ENCODE assay signal across 1 cellular context in genomic region chr10:103241262-103242011, GRCh38.
TF ChIP-seq lines count a peak whose summit lies in the region.

No MANE protein-coding gene starts in this region.

TF ChIP-seq in HepG2, 621 proteins besides CTCF, POLR2A, EP300 and RAD21:
- TF ChIP-seq PHF20 (CRISPR knock-in tag; IDR thresholded peaks at IDR 0.05) (no peak), ZNF501 (CRISPR knock-in tag; IDR thresholded peaks at IDR 0.05) (0 out of 2 replicates have a peak, but pooled peaks have one; percentile 32), GATA4 (IDR thresholded peaks at IDR 0.05; ENCODE audit: borderline replicate concordance, low read depth) (no peak), SP1 (IDR thresholded peaks at IDR 0.05) (no peak), SP1 (CRISPR knock-in tag; IDR thresholded peaks at IDR 0.05) (no peak), ZNF687 (CRISPR knock-in tag; IDR thresholded peaks at IDR 0.05) (peak; percentile 43; the same call in 1 of the 2 replicates), MAFK (conservative IDR thresholded peaks at IDR 0.05 in 1 of 2, IDR thresholded peaks at IDR 0.05 in 1 of 2; ENCODE audit: low read length in 2 of 2) (peak; percentile 53 to 71; a peak in 3 of 4 replicates), ZNF224 (CRISPR knock-in tag; IDR thresholded peaks at IDR 0.05) (no peak), SMARCC2 (IDR thresholded peaks at IDR 0.05) (no peak), XRCC5 (optimal IDR thresholded peaks at IDR 0.05; ENCODE audit: low read length) (peak; percentile 17), FLYWCH1 (CRISPR knock-in tag; IDR thresholded peaks at IDR 0.05) (no peak), ZNF550 (CRISPR knock-in tag; IDR thresholded peaks at IDR 0.05; ENCODE audit: borderline replicate concordance) (no peak), FOXK2 (IDR thresholded peaks at IDR 0.05) (no peak), NFE2 (CRISPR knock-in tag; IDR thresholded peaks at IDR 0.05) (peak; percentile 76; the same call in 1 of the 2 replicates), ZFYVE20 (CRISPR knock-in tag; IDR thresholded peaks at IDR 0.05; ENCODE audit: borderline replicate concordance, low read depth) (no peak), SMYD3 (CRISPR knock-in tag; IDR thresholded peaks at IDR 0.05) (no peak), ZNF777 (CRISPR knock-in tag; IDR thresholded peaks at IDR 0.05) (no peak), CCAR2 (optimal IDR thresholded peaks at IDR 0.05; ENCODE audit: low read depth, low read length) (no peak), MAFG (CRISPR knock-in tag; IDR thresholded peaks at IDR 0.05) (peak; percentile 67; the same call in 1 of the 2 replicates), ZNF737 (CRISPR knock-in tag; IDR thresholded peaks at IDR 0.05; ENCODE audit: borderline replicate concordance) (no peak), ZBTB26 (CRISPR knock-in tag; IDR thresholded peaks at IDR 0.05; ENCODE audit: borderline replicate concordance) (no peak), MAFF (IDR thresholded peaks at IDR 0.05; ENCODE audit: low read depth, low read length) (peak; percentile 57), TCF7 (IDR thresholded peaks at IDR 0.05; ENCODE audit: low read depth) (no peak), ZSCAN5A (CRISPR knock-in tag; IDR thresholded peaks at IDR 0.05; ENCODE audit: borderline replicate concordance) (no peak), SALL1 (CRISPR knock-in tag; IDR thresholded peaks at IDR 0.05) (peak; percentile 30; the same call in 1 of the 2 replicates), ZNF570 (CRISPR knock-in tag; IDR thresholded peaks at IDR 0.05; ENCODE audit: borderline replicate concordance) (no peak), AGO2 (optimal IDR thresholded peaks at IDR 0.05; ENCODE audit: low read depth, low read length) (no peak), PLRG1 (conservative IDR thresholded peaks at IDR 0.05) (no peak), TSC22D2 (CRISPR knock-in tag; IDR thresholded peaks at IDR 0.05; ENCODE audit: borderline replicate concordance) (no peak), HNF4A (CRISPR knock-in tag; IDR thresholded peaks at IDR 0.05) (peak; percentile 12; the same call in 1 of the 2 replicates), NFE2L2 (IDR thresholded peaks at IDR 0.05; ENCODE audit: low read length) (peak; percentile 81), ZBTB49 (CRISPR knock-in tag; IDR thresholded peaks at IDR 0.05; ENCODE audit: borderline replicate concordance) (no peak), GABPB1 (CRISPR knock-in tag; IDR thresholded peaks at IDR 0.05) (no peak), RFX1 (IDR thresholded peaks at IDR 0.05) (no peak), SOX13 (IDR thresholded peaks at IDR 0.05) (no peak), SOX13 (CRISPR knock-in tag; conservative IDR thresholded peaks at IDR 0.05 in 1 of 2, IDR thresholded peaks at IDR 0.05 in 1 of 2) (peak in 1 of 2 experiments; percentile 22; a peak in 1 of 4 replicates), NFE2L1 (CRISPR knock-in tag; IDR thresholded peaks at IDR 0.05; ENCODE audit: borderline replicate concordance) (0 out of 2 replicates have a peak, but pooled peaks have one; percentile 17), CEBPG (CRISPR knock-in tag; IDR thresholded peaks at IDR 0.05) (no peak), ZNF253 (CRISPR knock-in tag; IDR thresholded peaks at IDR 0.05; ENCODE audit: borderline replicate concordance) (no peak), ATF1 (CRISPR knock-in tag; IDR thresholded peaks at IDR 0.05) (no peak), RBFOX2 (IDR thresholded peaks at IDR 0.05; ENCODE audit: low read depth, low read length) (no peak), ZFX (CRISPR knock-in tag; IDR thresholded peaks at IDR 0.05; ENCODE audit: low read depth) (peak; percentile 27; the same call in 1 of the 2 replicates), MYC (CRISPR knock-in tag; IDR thresholded peaks at IDR 0.05; ENCODE audit: borderline replicate concordance) (peak; percentile 39; the same call in 1 of the 2 replicates), PATZ1 (CRISPR knock-in tag; IDR thresholded peaks at IDR 0.05) (0 out of 2 replicates have a peak, but pooled peaks have one; percentile 26), FOSL2 (CRISPR knock-in tag; IDR thresholded peaks at IDR 0.05) (peak; percentile 69), HOXA9 (CRISPR knock-in tag; IDR thresholded peaks at IDR 0.05; ENCODE audit: borderline replicate concordance) (no peak), BCL6 (CRISPR knock-in tag; IDR thresholded peaks at IDR 0.05) (no peak), POLR2G (IDR thresholded peaks at IDR 0.05; ENCODE audit: low read depth, low read length) (no peak), ATF7 (IDR thresholded peaks at IDR 0.05) (no peak), ATF7 (CRISPR knock-in tag; IDR thresholded peaks at IDR 0.05) (no peak), ZFP36L1 (CRISPR knock-in tag; IDR thresholded peaks at IDR 0.05) (no peak), ZFP90 (CRISPR knock-in tag; IDR thresholded peaks at IDR 0.05; ENCODE audit: borderline replicate concordance) (no peak), TEAD3 (CRISPR knock-in tag; optimal IDR thresholded peaks at IDR 0.05; ENCODE audit: borderline replicate concordance) (peak; percentile 24), HIC2 (CRISPR knock-in tag; IDR thresholded peaks at IDR 0.05; ENCODE audit: low read depth) (0 out of 2 replicates have a peak, but pooled peaks have one; percentile 49), ZNF691 (CRISPR knock-in tag; IDR thresholded peaks at IDR 0.05; ENCODE audit: borderline replicate concordance, low read depth) (no peak)
TF ChIP-seq in HepG2: peak in this region for 18.
